ENCODE assay signal across 7 cellular contexts in genomic region chr7:155932324-155932723, GRCh38.
DNase-seq lines count a peak whose midpoint lies in the region; ATAC-seq, FAIRE-seq and TF ChIP-seq lines count a peak whose summit lies in the region.
"Not testable (repeated sequence)": the region's sequence is repeated elsewhere in the genome, so short reads cannot be mapped to it uniquely, and the experiment has no call there.

No MANE protein-coding gene starts in this region.

- not testable (repeated sequence) for H2BK20ac ChIP-seq in H1 (ENCODE audit: low read length)

- DNase-seq in GM12891 (ENCODE audit: insufficient read length, low spot score); GM12892 (ENCODE audit: insufficient read length); H1 (ENCODE audit: low read depth in 1 of 2, low spot score in 2 of 2); HepG2 (ENCODE audit: low spot score); neural crest cell (ENCODE audit: low read depth, low spot score): not testable (repeated sequence)
- DNase-seq in activated effector memory CD4-positive, alpha-beta T cell treated with anti-CD3 and anti-CD28 coated beads, Interleukin-2, amount 50 U/mL, for 16 hours, result peak; percentile 31

- BruUV-seq in HepG2 (replicated peaks; lab: Mats Ljungman, UMichigan), result not testable (repeated sequence)

- H3K4me1 ChIP-seq in HEK293 (ENCODE audit: control insufficient read depth, insufficient read depth, low read length); H1 (replicated peaks in 1 of 4; ENCODE audit: control insufficient read depth in 3 of 4, insufficient read depth in 4 of 4, low read length in 3 of 4); HepG2 (ENCODE audit: insufficient read depth, low read length): not testable (repeated sequence)

- H4K8ac ChIP-seq in H1 (ENCODE audit: extremely low read depth, insufficient read depth, low read length), result not testable (repeated sequence)

- H3K9ac ChIP-seq in H1 (replicated peaks in 1 of 4; ENCODE audit: extremely low read depth in 1 of 4, low read depth in 3 of 4, low read length in 3 of 4); HepG2 (ENCODE audit: insufficient read depth, low read depth, low read length): not testable (repeated sequence)

- TF ChIP-seq RAD21 in H1 (IDR thresholded peaks at IDR 0.05 in 1 of 2, conservative IDR thresholded peaks at IDR 0.05 in 1 of 2; ENCODE audit: low read depth in 2 of 2, low read length in 2 of 2); HepG2 (CRISPR knock-in tag; IDR thresholded peaks at IDR 0.05): not testable (repeated sequence)

- not testable (repeated sequence) for H2AK5ac ChIP-seq in H1 (ENCODE audit: low read depth, low read length)

- not testable (repeated sequence) for H3K14ac ChIP-seq in H1 (ENCODE audit: insufficient read length)

- intact Hi-C loops in HepG2 (cut with micrococcal nuclease; ENCODE audit: unreplicated experiment), result not testable (repeated sequence)

- peaks cover 30% of the 10 kb centered on the region for H3K27me3 Mint-ChIP-seq in neural crest cell (ENCODE audit: low read depth)

- H3K4me3 ChIP-seq in HEK293 (ENCODE audit: low read depth, low read length); H1 (ENCODE audit: extremely low read depth in 1 of 4, insufficient read depth in 2 of 4, low read depth in 3 of 4, low read length in 4 of 4); HepG2 (replicated peaks in 1 of 3; ENCODE audit: insufficient read depth in 1 of 3, low read depth in 2 of 3, low read length in 3 of 3): not testable (repeated sequence)

- not testable (repeated sequence) for ATAC-seq in HepG2

- not testable (repeated sequence) for H3K4me1 Mint-ChIP-seq in neural crest cell

- POLR2A ChIA-PET in HEK293 (lab: Yijun Ruan, JAX); H1 (lab: Charles Lee; ENCODE audit: partially characterized antibody); HepG2 (lab: Yijun Ruan, JAX): not testable (repeated sequence)

- not testable (repeated sequence) for H3K9me3 Mint-ChIP-seq in neural crest cell

- not testable (repeated sequence) for H2BK12ac ChIP-seq in H1 (ENCODE audit: low read depth, low read length)

- in situ Hi-C loops in HepG2 (cut with HindIII; ENCODE audit: extremely low pct_ligation_motif_present, low pct_unique_long_range_greater_than_20kb), result not testable (repeated sequence)

- not testable (repeated sequence) for H3K23ac ChIP-seq in H1 (ENCODE audit: insufficient read length)

- not testable (repeated sequence) for H3K9me3 ChIP-seq in HEK293 (ENCODE audit: control insufficient read depth, insufficient read depth, low read depth, low read length); H1 (ENCODE audit: insufficient read depth in 2 of 2, low read depth in 1 of 2, low read length in 1 of 2); HepG2 (ENCODE audit: low read length)

- CTCF ChIA-PET in HEK293 (lab: Yijun Ruan, JAX); H1 (lab: Charles Lee; ENCODE audit: partially characterized antibody); HepG2 (lab: Yijun Ruan, JAX; ENCODE audit: low intra/inter-chr PET ratio, low total read pairs): not testable (repeated sequence)

- not testable (repeated sequence) for TF ChIP-seq CTCF in HEK293 (tag by site-specific recombination; IDR thresholded peaks at IDR 0.05); H1 (IDR thresholded peaks at IDR 0.05; ENCODE audit: control extremely low read depth in 1 of 3, insufficient read depth in 1 of 3, low read depth in 1 of 3, low read length in 3 of 3); HepG2 (CRISPR knock-in tag; IDR thresholded peaks at IDR 0.05); neural crest cell (conservative IDR thresholded peaks at IDR 0.05)

- H3K4ac ChIP-seq in H1 (replicated peaks; ENCODE audit: insufficient read length, low read depth, low read length), result not testable (repeated sequence)

- not testable (repeated sequence) for H4K20me1 ChIP-seq in H1 (replicated peaks in 1 of 2; ENCODE audit: control insufficient read depth in 1 of 2, insufficient read depth in 2 of 2, low read length in 2 of 2); HepG2 (ENCODE audit: insufficient read depth, low read length)

- not testable (repeated sequence) for H3K4me2 ChIP-seq in H1 (ENCODE audit: insufficient read depth in 1 of 2, low read depth in 2 of 2, low read length in 2 of 2); HepG2 (ENCODE audit: low read depth, low read length)

- not testable (repeated sequence) for H2AFZ ChIP-seq in H1 (ENCODE audit: low read length); HepG2 (ENCODE audit: low read length)

- H2BK15ac ChIP-seq in H1 (ENCODE audit: low read length), result 0 out of 2 replicates have a peak overlapping the region, but pooled peaks have one; percentile 5

- H3K4me3 Mint-ChIP-seq in neural crest cell, result not testable (repeated sequence)

- H3K36me3 ChIP-seq in HEK293 (ENCODE audit: control insufficient read depth in 2 of 2, insufficient read depth in 1 of 2, low read length in 2 of 2); H1 (ENCODE audit: control insufficient read depth in 2 of 4, insufficient read depth in 4 of 4, low read length in 3 of 4); HepG2 (replicated peaks in 1 of 2; ENCODE audit: control insufficient read depth in 1 of 2, insufficient read depth in 2 of 2, low read length in 2 of 2): not testable (repeated sequence)

- 87% methylated on average over 9 of the region's 10 CpGs; no CpG with 5 or more reads in 1 of the 2 experiments for WGBS in H1 (ENCODE audit: extremely low coverage in 1 of 2, insufficient coverage in 1 of 2, insufficient read length in 1 of 2, insufficient replicate concordance in 2 of 2, low coverage in 1 of 2, low lambda C conversion rate in 2 of 2, missing lambda C conversion rate in 1 of 2), 2 experiments
- 54% methylated on average over 9 of the region's 10 CpGs for WGBS in HepG2 (ENCODE audit: low lambda C conversion rate)

- H3K27me3 ChIP-seq in H1 (replicated peaks in 1 of 4; ENCODE audit: control insufficient read depth in 3 of 4, extremely low read depth in 1 of 4, insufficient read depth in 3 of 4, low read length in 3 of 4), result not testable (repeated sequence)
- peaks cover 7 to 42% of the 10 kb centered on the region in 2 experiments; a peak in 4 of 5 replicates for H3K27me3 ChIP-seq in HepG2 (ENCODE audit: control insufficient read depth in 1 of 2, insufficient read depth in 2 of 2, low read length in 2 of 2)

- FAIRE-seq in GM12891 (lab: Jason Lieb, UNC), result peak; percentile 40
- peak; percentile 21 for FAIRE-seq in GM12892 (lab: Jason Lieb, UNC)
- not testable (repeated sequence) for FAIRE-seq in H1 (lab: Jason Lieb, UNC); HepG2 (lab: Jason Lieb, UNC)

- H3K36me3 Mint-ChIP-seq in neural crest cell (ENCODE audit: low read depth), result not testable (repeated sequence)

- H4K91ac ChIP-seq in H1 (replicated peaks; ENCODE audit: insufficient read length, low read length), result not testable (repeated sequence)

- H3K79me1 ChIP-seq in H1 (ENCODE audit: low read depth, low read length), result not testable (repeated sequence)

- TF ChIP-seq POLR2A in GM12891 (IDR thresholded peaks at IDR 0.05; ENCODE audit: low read depth, low read length); GM12892 (IDR thresholded peaks at IDR 0.05; ENCODE audit: low read depth, low read length); H1 (IDR thresholded peaks at IDR 0.05; ENCODE audit: control extremely low read depth in 1 of 2, low read depth in 2 of 2, low read length in 2 of 2); HepG2 (IDR thresholded peaks at IDR 0.05; ENCODE audit: insufficient read depth in 1 of 2, low read depth in 2 of 2, low read length in 2 of 2): not testable (repeated sequence)

- not testable (repeated sequence) for H3K27ac ChIP-seq in HEK293 (ENCODE audit: extremely low read depth, low read depth, low read length); H1 (ENCODE audit: low read depth, low read length); HepG2 (ENCODE audit: extremely low read length, insufficient read depth, low read length)

- H2BK5ac ChIP-seq in H1 (ENCODE audit: low read depth, low read length), result not testable (repeated sequence)

- H3K18ac ChIP-seq in H1 (ENCODE audit: extremely low read depth, low read length), result not testable (repeated sequence)

- not testable (repeated sequence) for H4K5ac ChIP-seq in H1 (ENCODE audit: insufficient read length, low read depth, low read length)

- not testable (repeated sequence) for H3K23me2 ChIP-seq in H1 (ENCODE audit: low read depth, low read length)

- not testable (repeated sequence) for H3K79me2 ChIP-seq in H1 (ENCODE audit: control insufficient read depth in 1 of 2, insufficient read depth in 2 of 2, low read length in 2 of 2); HepG2 (ENCODE audit: insufficient read depth, low read length)

- TF ChIP-seq EP300 in H1 (IDR thresholded peaks at IDR 0.05; ENCODE audit: borderline replicate concordance in 1 of 2, low read depth in 2 of 2, low read length in 2 of 2); HepG2 (IDR thresholded peaks at IDR 0.05; ENCODE audit: low read depth in 2 of 2, low read length in 2 of 2); HepG2 (CRISPR knock-in tag; IDR thresholded peaks at IDR 0.05; ENCODE audit: borderline replicate concordance): not testable (repeated sequence)

- not testable (repeated sequence) for H2BK120ac ChIP-seq in H1 (replicated peaks; ENCODE audit: low read depth, low read length)

- peak overlapping the region; percentile 35 for H3K27ac Mint-ChIP-seq in neural crest cell (ENCODE audit: unreplicated experiment)

- not testable (repeated sequence) for H3K56ac ChIP-seq in H1 (replicated peaks; ENCODE audit: insufficient read length, low read depth, low read length)
